15 cellular contexts compared by ENCODE assay signal in genomic region chr12:26062566-26062965, GRCh38.
DNase-seq lines count a peak whose midpoint lies in the region; ATAC-seq, FAIRE-seq and TF ChIP-seq lines count a peak whose summit lies in the region.
"Had no signal": no experiment of that assay in that cellular context is flagged by ENCODE, and none has a peak within 500 bp of the region (broad histone marks: within the 10 kb centered on the region; RNA-seq: fewer than 3 reads in every experiment).

No MANE protein-coding gene starts in this region.

- peaks cover 8% of the 10 kb centered on the region for H3K27me3 Mint-ChIP-seq in activated naive CD8-positive, alpha-beta T cell treated with anti-CD3 and anti-CD28 coated beads, Interleukin-2, amount 50 U/mL, for 24 hours

- no peak overlapping the region for H3K4me2 ChIP-seq in A549

- H3K27ac ChIP-seq in A549, result no peak overlapping the region
- no peak overlapping the region for H3K27ac ChIP-seq in foreskin keratinocyte
- no peak overlapping the region for H3K27ac ChIP-seq in left ventricle myocardium inferior (replicated peaks)
- H3K27ac ChIP-seq: skin epidermis, testis had no signal

- TF ChIP-seq POLR2A in A549 (IDR thresholded peaks at IDR 0.05; ENCODE audit: low read length), result no peak

- TF ChIP-seq RAD21 in A549 (conservative IDR thresholded peaks at IDR 0.05 in 1 of 2, IDR thresholded peaks at IDR 0.05 in 1 of 2), result no peak

- H3K9me3 ChIP-seq in A549 (no peaks in the 10 kb centered on the region), left ventricle myocardium inferior (replicated peaks) (no peaks in the 10 kb centered on the region)
- H3K9me3 ChIP-seq: testis had no signal

- CTCF ChIA-PET in A549 (lab: Yijun Ruan, JAX), result interaction anchor here (0.6 to 2.0 kb wide), 4 partner anchors 9 to 171 kb away, joined by 3 to 4 read pairs (median 4); no protein-coding TSS in a partner anchor

- peaks cover 10% of the 10 kb centered on the region for H3K36me3 ChIP-seq in left ventricle myocardium inferior

- H3K4me1 Mint-ChIP-seq in activated naive CD8-positive, alpha-beta T cell treated with anti-CD3 and anti-CD28 coated beads, Interleukin-2, amount 50 U/mL, for 24 hours, result no peaks in the 10 kb centered on the region

- intact Hi-C loops in left ventricle myocardium inferior (cut with micrococcal nuclease), result no loop called here

- DNase-seq in A549 (ENCODE audit: low read depth in 1 of 2, low spot score in 1 of 2), result no peak
- DNase-seq in HK-2 (ENCODE audit: unreplicated experiment), result peak; percentile 19
- peak; percentile 12 for DNase-seq in amniotic stem cell (lab: John Stamatoyannopoulos, UW)
- peak; percentile 46 to 72 for DNase-seq in foreskin keratinocyte
- no peak for DNase-seq in GOT3 (lab: John Stamatoyannopoulos, UW)
- no peak for DNase-seq in activated naive CD8-positive, alpha-beta T cell treated with anti-CD3 and anti-CD28 coated beads, Interleukin-2, amount 50 U/mL, for 24 hours
- DNase-seq in NCI-H1048 (lab: John Stamatoyannopoulos, UW), result no peak
- DNase-seq in left ventricle myocardium inferior, result no peak
- DNase-seq: activated CD4-positive, alpha-beta T cell treated with anti-CD3 and anti-CD28 coated beads for 4 hours; aorta; effector memory CD4-positive, alpha-beta T cell; Kasumi-1; NCI-H2171 treated with DMSO at 0.1 percent for 48 hours; testis had no signal

- no peak overlapping the region for H3K4me3 ChIP-seq in A549
- no peak overlapping the region for H3K4me3 ChIP-seq in left ventricle myocardium inferior
- H3K4me3 ChIP-seq: skin epidermis, testis had no signal

- no peak overlapping the region for H3K4me3 Mint-ChIP-seq in activated naive CD8-positive, alpha-beta T cell treated with anti-CD3 and anti-CD28 coated beads, Interleukin-2, amount 50 U/mL, for 24 hours

- no peaks in the 10 kb centered on the region for H3K27me3 ChIP-seq in foreskin keratinocyte
- H3K27me3 ChIP-seq in left ventricle myocardium inferior (ENCODE audit: low read depth), result no peaks in the 10 kb centered on the region
- H3K27me3 ChIP-seq: testis had no signal

- no peak for TF ChIP-seq EP300 in A549 (IDR thresholded peaks at IDR 0.05)

- no peak for TF ChIP-seq CTCF in A549 (IDR thresholded peaks at IDR 0.05)
- no peak for TF ChIP-seq CTCF in foreskin keratinocyte (conservative IDR thresholded peaks at IDR 0.05)
- TF ChIP-seq CTCF in left ventricle myocardium inferior (IDR thresholded peaks at IDR 0.05; ENCODE audit: borderline replicate concordance), result no peak

- POLR2A ChIA-PET in A549 (lab: Yijun Ruan, JAX), result no interaction called here

- H3K4me1 ChIP-seq in A549, result no peaks in the 10 kb centered on the region
- peaks cover 10% of the 10 kb centered on the region for H3K4me1 ChIP-seq in foreskin keratinocyte
- H3K4me1 ChIP-seq in left ventricle myocardium inferior, result no peaks in the 10 kb centered on the region
- H3K4me1 ChIP-seq: testis had no signal

- no peak overlapping the region for H3K27ac Mint-ChIP-seq in activated naive CD8-positive, alpha-beta T cell treated with anti-CD3 and anti-CD28 coated beads, Interleukin-2, amount 50 U/mL, for 24 hours

- H3K36me3 Mint-ChIP-seq in activated naive CD8-positive, alpha-beta T cell treated with anti-CD3 and anti-CD28 coated beads, Interleukin-2, amount 50 U/mL, for 24 hours (ENCODE audit: low read depth), result no peaks in the 10 kb centered on the region

- FAIRE-seq in A549 (lab: Jason Lieb, UNC), result no peak

- 43% methylated on average over 4 of the region's 4 CpGs for WGBS in A549 (ENCODE audit: missing lambda C conversion rate)

- no peaks in the 10 kb centered on the region for H3K9me3 Mint-ChIP-seq in activated naive CD8-positive, alpha-beta T cell treated with anti-CD3 and anti-CD28 coated beads, Interleukin-2, amount 50 U/mL, for 24 hours

- ATAC-seq in A549 (no peak), foreskin keratinocyte (peak; percentile 77)
- no peak for ATAC-seq in activated naive CD8-positive, alpha-beta T cell treated with anti-CD3 and anti-CD28 coated beads, Interleukin-2, amount 50 U/mL, for 24 hours

TF ChIP-seq in A549, 52 proteins besides CTCF, POLR2A, EP300 and RAD21:
- TF ChIP-seq E2F6 (IDR thresholded peaks at IDR 0.05; ENCODE audit: borderline replicate concordance, low read depth) (no peak), MAFK (IDR thresholded peaks at IDR 0.05; ENCODE audit: partially characterized antibody) (peak; percentile 75), FOSB (CRISPR knock-in tag; IDR thresholded peaks at IDR 0.05) (no peak), KDM5A (IDR thresholded peaks at IDR 0.05) (no peak), RFX5 (IDR thresholded peaks at IDR 0.05) (no peak), TFCP2L1 (CRISPR knock-in tag; IDR thresholded peaks at IDR 0.05) (no peak)

Comparison
In these comparisons a context has a peak if more than half of its experiments do, and no peak if none do; other contexts are left out.
1. DNase-seq: peak in HK-2 (single experiment), amniotic stem cell (single experiment) and foreskin keratinocyte (2 of 2); none in A549 (0 of 2), GOT3 (single experiment), activated naive CD8-positive, alpha-beta T cell treated with anti-CD3 and anti-CD28 coated beads, Interleukin-2, amount 50 U/mL, for 24 hours (single experiment), NCI-H1048 (single experiment) and left ventricle myocardium inferior (single experiment).